6 cellular contexts compared by ENCODE assay signal in the genomic region with DNA sequence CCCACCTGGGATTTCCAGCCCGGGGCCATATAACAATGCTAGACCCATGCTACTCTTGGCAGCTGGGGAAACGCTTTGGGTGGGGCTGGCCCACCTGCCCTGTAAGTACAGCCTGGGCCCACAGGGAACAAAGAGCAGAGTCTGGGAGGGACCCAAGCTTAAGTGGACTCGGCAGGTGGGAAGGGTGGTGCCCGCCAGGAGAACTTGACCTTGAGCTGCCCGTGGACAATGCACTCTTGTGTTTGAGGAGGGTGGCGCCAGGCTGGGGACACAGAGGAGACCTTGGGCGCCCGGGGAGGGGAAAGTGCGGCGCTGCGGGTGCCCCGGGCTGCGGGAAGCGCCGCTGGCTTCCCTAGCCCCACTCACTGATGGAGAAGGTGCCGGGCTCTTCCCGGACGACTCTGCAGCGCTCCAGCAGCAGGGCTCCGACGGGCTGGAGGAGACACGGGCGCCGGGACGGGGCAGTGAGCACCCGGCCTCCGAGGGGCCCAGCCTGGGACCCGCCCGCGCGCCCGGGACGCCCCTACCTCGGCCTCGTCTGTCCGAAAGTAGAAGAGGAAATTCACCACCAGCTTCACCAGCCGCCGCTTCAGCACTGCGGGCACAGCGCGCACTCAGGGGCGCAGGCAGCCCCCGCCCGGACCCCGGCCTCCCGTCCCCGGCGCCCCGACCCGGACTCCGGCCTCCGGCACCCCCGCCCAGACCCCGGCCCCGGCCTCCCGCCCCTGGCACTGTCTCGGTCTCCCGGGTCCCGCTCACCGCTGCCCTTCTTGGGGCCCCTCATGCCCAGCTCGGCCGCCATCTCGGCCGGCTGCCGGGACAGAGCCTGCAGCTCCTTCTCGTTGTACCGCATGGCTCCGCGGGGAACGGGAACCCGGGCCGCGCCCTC. TPM values are rescaled to one million over a fixed set of nuclear protein-coding genes. Genes with fewer than 3 reads are reported as not detected.
DNase-seq lines count a peak whose midpoint lies in the region; ATAC-seq, FAIRE-seq and TF ChIP-seq lines count a peak whose summit lies in the region.

No MANE protein-coding gene starts in this region.

- no peaks in the 10 kb centered on the region for H3K9me3 Mint-ChIP-seq in astrocyte (ENCODE audit: unreplicated experiment)

- H3K27me3 Mint-ChIP-seq in astrocyte (ENCODE audit: low read depth, unreplicated experiment): no peaks in the 10 kb centered on the region

- peaks cover 31% of the 10 kb centered on the region for H3K4me1 Mint-ChIP-seq in astrocyte (ENCODE audit: low read depth, unreplicated experiment)

- H3K9me3 ChIP-seq in astrocyte (ENCODE audit: insufficient read depth, low read depth, low read length): no peaks in the 10 kb centered on the region

- H3K4me2 ChIP-seq in astrocyte (ENCODE audit: low read length): peak overlapping the region; percentile 93

- peak overlapping the region; percentile 89 for H3K27ac ChIP-seq in astrocyte (ENCODE audit: low read depth, low read length)

- peak overlapping the region; percentile 80 for H3K27ac Mint-ChIP-seq in astrocyte (ENCODE audit: unreplicated experiment)

- peaks cover 59% of the 10 kb centered on the region for H3K4me1 ChIP-seq in astrocyte (ENCODE audit: insufficient read depth, low read length)

- DNase-seq in NCI-H82 (lab: John Stamatoyannopoulos, UW) (peak; percentile 61), NCI-H82 treated with DMSO at 0.1 percent for 48 hours (lab: John Stamatoyannopoulos, UW; ENCODE audit: unreplicated experiment) (no peak), astrocyte (ENCODE audit: low read depth) (no peak), myocyte (ENCODE audit: low read depth) (peak; percentile 37)
- DNase-seq in Jurkat, Clone E6-1 (ENCODE audit: low read depth, low spot score): no peak

- no peak for TF ChIP-seq CTCF in astrocyte (IDR thresholded peaks at IDR 0.05; ENCODE audit: insufficient read depth, low read depth, low read length)

- peaks cover 86% of the 10 kb centered on the region for H3K79me2 ChIP-seq in astrocyte (ENCODE audit: insufficient read depth, low read length)

- ATAC-seq in HG03095 (IDR thresholded peaks at IDR 0.05; ENCODE audit: unreplicated experiment): no peak

- peak overlapping the region; percentile 93 for H3K9ac ChIP-seq in astrocyte (ENCODE audit: low read length)

- no peaks in the 10 kb centered on the region for H3K27me3 ChIP-seq in astrocyte (ENCODE audit: insufficient read depth, low read length)

- H3K4me3 ChIP-seq in Jurkat, Clone E6-1 (ENCODE audit: low read length): peak overlapping the region; percentile 83
- H3K4me3 ChIP-seq in astrocyte (ENCODE audit: insufficient read depth, low read depth, low read length): peak overlapping the region; percentile 81

- peaks cover 3% of the 10 kb centered on the region for H3K36me3 Mint-ChIP-seq in astrocyte (ENCODE audit: low read depth, unreplicated experiment)

- H3K36me3 ChIP-seq in astrocyte (ENCODE audit: insufficient read depth, low read length): peaks cover 9% of the 10 kb centered on the region

- FAIRE-seq in astrocyte (lab: Jason Lieb, UNC): no peak

- H3K4me3 Mint-ChIP-seq in astrocyte (ENCODE audit: unreplicated experiment): peak overlapping the region; percentile 97

- H4K20me1 ChIP-seq in astrocyte (ENCODE audit: insufficient read depth, low read length): peaks cover 79% of the 10 kb centered on the region

- H2AFZ ChIP-seq in astrocyte (ENCODE audit: low read depth, low read length): no peak overlapping the region

RNA-seq across cellular contexts. Expression of a gene that starts 0.5 kb away (rescaled TPM):
- 91.2 TPM for polyA plus RNA-seq in Jurkat, Clone E6-1 (2012; ENCODE audit: insufficient read depth, insufficient read length)
- 69.9 and 78.3 TPM in 2 replicates for total RNA-seq in astrocyte
- 77.5 and 86.7 TPM in 2 replicates for total RNA-seq in myocyte
- 42.0 TPM for polyA plus RNA-seq in myocyte (2012)

RNA-seq across cellular contexts. Expression of a gene that starts 1.0 kb away (rescaled TPM):
- polyA plus RNA-seq in Jurkat, Clone E6-1 (2012; ENCODE audit: insufficient read depth, insufficient read length): 178 TPM
- total RNA-seq in astrocyte (76.6 and 83.2 TPM in 2 replicates), myocyte (21.6 and 23.1 TPM in 2 replicates)
- 46.6 TPM for polyA plus RNA-seq in myocyte (2012)

RNA-seq across cellular contexts. Expression of a gene that starts 13.5 kb away (rescaled TPM):
- 17.0 TPM for polyA plus RNA-seq in Jurkat, Clone E6-1 (2012; ENCODE audit: insufficient read depth, insufficient read length)
- total RNA-seq in astrocyte (3.5 and 4.6 TPM in 2 replicates), myocyte (5.1 and 7.3 TPM in 2 replicates)
- 6.6 TPM for polyA plus RNA-seq in myocyte (2012)

RNA-seq across cellular contexts. Expression of a gene that starts 20.6 kb away (rescaled TPM):
- polyA plus RNA-seq in Jurkat, Clone E6-1 (2012; ENCODE audit: insufficient read depth, insufficient read length): not detected
- total RNA-seq in astrocyte (0.36 and 1.3 TPM in 2 replicates), myocyte (303 and 333 TPM in 2 replicates)
- 42.4 TPM for polyA plus RNA-seq in myocyte (2012)

RNA-seq across cellular contexts. Expression of a gene that starts 46.3 kb away (rescaled TPM):
- not detected for polyA plus RNA-seq in Jurkat, Clone E6-1 (2012; ENCODE audit: insufficient read depth, insufficient read length)
- total RNA-seq in astrocyte (0.18 TPM in 1 of 2 replicates, not detected in the other), myocyte (0.16 and 0.36 TPM in 2 replicates)
- polyA plus RNA-seq in myocyte (2012): 0.21 TPM

Comparison
In these comparisons a context has a peak if more than half of its experiments do, and no peak if none do; other contexts are left out.
1. DNase-seq: peak in NCI-H82 (single experiment) and myocyte (single experiment); none in NCI-H82 treated with DMSO at 0.1 percent for 48 hours (single experiment), Jurkat, Clone E6-1 (single experiment) and astrocyte (single experiment).